ENCODE assay signal across 38 cellular contexts in the genomic region with DNA sequence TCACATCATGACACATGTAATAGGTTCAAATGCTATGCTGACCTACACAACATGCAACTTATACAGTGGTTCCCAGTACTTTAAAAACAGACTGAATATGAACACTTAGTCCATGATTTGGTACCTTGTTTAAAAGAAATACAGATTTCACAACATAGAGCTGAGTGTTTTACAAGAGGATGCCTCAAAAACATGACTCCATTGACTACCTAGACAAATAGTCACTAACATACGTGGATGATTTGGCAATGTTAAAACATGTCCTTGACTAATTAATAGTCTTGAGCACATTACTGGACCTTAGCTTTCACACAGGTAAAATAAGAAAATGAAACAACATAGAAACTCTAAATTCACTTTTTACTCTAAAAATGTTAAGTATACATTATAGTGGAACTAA.
"Had no signal": no experiment of that assay in that cellular context is flagged by ENCODE, and none has a peak within 500 bp of the region (broad histone marks: within the 10 kb centered on the region; RNA-seq: fewer than 3 reads in every experiment).

No MANE protein-coding gene starts in this region.

- H3K36me3 Mint-ChIP-seq: activated naive CD4-positive, alpha-beta T cell treated with anti-CD3 and anti-CD28 coated beads, Interleukin-2, amount 50 U/mL, for 24 hours; activated naive CD8-positive, alpha-beta T cell; brain had no signal

- H3K36me3 ChIP-seq: adrenal gland, ascending aorta, brain microvascular endothelial cell, breast epithelium, cardiac muscle cell had no signal

- H3K27ac ChIP-seq: adrenal gland, ascending aorta, body of pancreas, brain microvascular endothelial cell, breast epithelium, cardiac muscle cell had no signal

- H3K4me1 Mint-ChIP-seq: activated naive CD4-positive, alpha-beta T cell treated with anti-CD3 and anti-CD28 coated beads, Interleukin-2, amount 10 ng/mL, durations not matched to agents 7 days and 5 days; activated naive CD4-positive, alpha-beta T cell treated with anti-CD3 and anti-CD28 coated beads, Interleukin-2, amount 50 U/mL, for 24 hours; activated naive CD8-positive, alpha-beta T cell treated with anti-CD3 and anti-CD28 coated beads for 36 hours; activated naive CD8-positive, alpha-beta T cell treated with anti-CD3 and anti-CD28 coated beads, Interleukin-2, amount 10 ng/mL, durations not matched to agents 7 days and 5 days; activated naive CD8-positive, alpha-beta T cell treated with anti-CD3 and anti-CD28 coated beads, Interleukin-2, amount 50 U/mL, for 24 hours; activated T-helper 17 cell treated with anti-CD3 and anti-CD28 coated beads, Interleukin-2, amount 50 U/mL, for 72 hours; central memory CD8-positive, alpha-beta T cell had no signal

- H3K4me3 ChIP-seq: adrenal gland, ascending aorta, body of pancreas, breast epithelium, cardiac muscle cell had no signal

- DNase-seq: activated effector memory CD4-positive, alpha-beta T cell treated with anti-CD3 and anti-CD28 coated beads, Interleukin-2, amount 50 U/mL, for 16 hours; activated effector memory CD4-positive, alpha-beta T cell treated with Interleukin-2 at 50 U/mL for 16 hours; activated gamma-delta T cell; activated gamma-delta T cell treated with Interleukin-2 at 50 U/mL for 16 hours; activated naive CD4-positive, alpha-beta T cell; activated naive CD4-positive, alpha-beta T cell treated with anti-CD3 and anti-CD28 coated beads for 36 hours; activated naive CD4-positive, alpha-beta T cell treated with anti-CD3 and anti-CD28 coated beads, Interleukin-2, amount 10 ng/mL, durations not matched to agents 7 days and 5 days; activated naive CD4-positive, alpha-beta T cell treated with anti-CD3 and anti-CD28 coated beads, Interleukin-2, amount 50 U/mL, for 16 hours; activated naive CD4-positive, alpha-beta T cell treated with Interleukin-2 at 50 U/mL for 16 hours; activated naive CD8-positive, alpha-beta T cell treated with anti-CD3 and anti-CD28 coated beads for 36 hours; activated naive CD8-positive, alpha-beta T cell treated with anti-CD3 and anti-CD28 coated beads, Interleukin-2, amount 10 ng/mL, durations not matched to agents 7 days and 5 days; activated naive CD8-positive, alpha-beta T cell treated with anti-CD3 and anti-CD28 coated beads, Interleukin-2, amount 50 U/mL, for 24 hours; activated T-cell treated with anti-CD3 and anti-CD28 coated beads, Interleukin-2, amount 50 U/mL, for 1 hour; activated T-cell treated with anti-CD3 and anti-CD28 coated beads, Interleukin-2, amount 50 U/mL, for 24 hours; activated T-cell treated with anti-CD3 and anti-CD28 coated beads, Interleukin-2, amount 50 U/mL, for 4 hours; activated T-cell treated with anti-CD3 and anti-CD28 coated beads, Interleukin-2, amount 50 U/mL, for 48 hours; activated T-cell treated with anti-CD3 and anti-CD28 coated beads, Interleukin-2, amount 50 U/mL, for 72 hours; adrenal gland; amniotic stem cell; amygdala; anterior cingulate cortex; aorta; body of pancreas; brain microvascular endothelial cell; caudate nucleus; central memory CD4-positive, alpha-beta T cell; cerebellar nuclear complex had no signal

- H3K9me3 ChIP-seq: adrenal gland, ascending aorta, body of pancreas, breast epithelium had no signal

- ATAC-seq: activated naive CD4-positive, alpha-beta T cell treated with anti-CD3 and anti-CD28 coated beads, Interleukin-2, amount 50 U/mL, for 72 hours; activated naive CD8-positive, alpha-beta T cell treated with anti-CD3 and anti-CD28 coated beads, Interleukin-2, amount 50 U/mL, for 24 hours; activated T-cell treated with anti-CD3 and anti-CD28 coated beads, Interleukin-2, amount 50 U/mL, for 4 hours; activated T-cell treated with anti-CD3 and anti-CD28 coated beads, Interleukin-2, amount 50 U/mL, for 72 hours; activated T-helper 17 cell treated with anti-CD3 and anti-CD28 coated beads, Interleukin-2, amount 50 U/mL, for 72 hours; body of pancreas had no signal

- H3K4me1 ChIP-seq: adrenal gland, body of pancreas, breast epithelium had no signal

- H3K27me3 ChIP-seq: adrenal gland, ascending aorta, body of pancreas, brain microvascular endothelial cell, breast epithelium, cardiac muscle cell had no signal

- H3K9me3 Mint-ChIP-seq: activated naive CD4-positive, alpha-beta T cell treated with anti-CD3 and anti-CD28 coated beads for 36 hours; activated naive CD4-positive, alpha-beta T cell treated with anti-CD3 and anti-CD28 coated beads, Interleukin-2, amount 10 ng/mL, durations not matched to agents 7 days and 5 days; activated naive CD4-positive, alpha-beta T cell treated with anti-CD3 and anti-CD28 coated beads, Interleukin-2, amount 50 U/mL, for 24 hours; activated naive CD4-positive, alpha-beta T cell treated with anti-CD3 and anti-CD28 coated beads, Interleukin-2, amount 50 U/mL, for 72 hours; activated naive CD8-positive, alpha-beta T cell treated with anti-CD3 and anti-CD28 coated beads for 36 hours; activated naive CD8-positive, alpha-beta T cell treated with anti-CD3 and anti-CD28 coated beads, Interleukin-2, amount 10 ng/mL, durations not matched to agents 7 days and 5 days; activated naive CD8-positive, alpha-beta T cell treated with anti-CD3 and anti-CD28 coated beads, Interleukin-2, amount 50 U/mL, for 24 hours; activated T-cell treated with anti-CD3 and anti-CD28 coated beads, Interleukin-2, amount 50 U/mL, for 24 hours; activated T-cell treated with anti-CD3 and anti-CD28 coated beads, Interleukin-2, amount 50 U/mL, for 4 hours; activated T-cell treated with anti-CD3 and anti-CD28 coated beads, Interleukin-2, amount 50 U/mL, for 72 hours; activated T-helper 1 cell treated with anti-CD3 and anti-CD28 coated beads, Interleukin-12 subunit alpha, Interleukin-12 subunit beta, Interleukin-2, Interleukin-4 antibody, amounts not matched to agents 30 ng/mL and 10 ng/mL and 1 ng/mL, durations not matched to agents 14 hours and 24 hours and 36 hours; activated T-helper 17 cell treated with anti-CD3 and anti-CD28 coated beads, Interleukin-2, amount 50 U/mL, for 72 hours; activated T-helper 2 cell treated with anti-CD3 and anti-CD28 coated beads, Interferon-gamma antibody, Interleukin-2, Interleukin-4, amounts not matched to agents 10 μg/mL and 5 μg/mL and 100 μg/mL, durations not matched to agents 14 hours and 24 hours and 36 hours; brain; central memory CD8-positive, alpha-beta T cell had no signal

- H3K4me3 Mint-ChIP-seq: activated naive CD4-positive, alpha-beta T cell treated with anti-CD3 and anti-CD28 coated beads for 36 hours; activated naive CD4-positive, alpha-beta T cell treated with anti-CD3 and anti-CD28 coated beads, Interleukin-2, amount 10 ng/mL, durations not matched to agents 7 days and 5 days; activated naive CD4-positive, alpha-beta T cell treated with anti-CD3 and anti-CD28 coated beads, Interleukin-2, amount 50 U/mL, for 24 hours; activated naive CD8-positive, alpha-beta T cell; activated naive CD8-positive, alpha-beta T cell treated with anti-CD3 and anti-CD28 coated beads for 36 hours; activated naive CD8-positive, alpha-beta T cell treated with anti-CD3 and anti-CD28 coated beads, Interleukin-2, amount 10 ng/mL, durations not matched to agents 7 days and 5 days; activated naive CD8-positive, alpha-beta T cell treated with anti-CD3 and anti-CD28 coated beads, Interleukin-2, amount 50 U/mL, for 24 hours; activated T-cell treated with anti-CD3 and anti-CD28 coated beads, Interleukin-2, amount 50 U/mL, for 24 hours; activated T-cell treated with anti-CD3 and anti-CD28 coated beads, Interleukin-2, amount 50 U/mL, for 4 hours; activated T-cell treated with anti-CD3 and anti-CD28 coated beads, Interleukin-2, amount 50 U/mL, for 72 hours; activated T-helper 1 cell treated with anti-CD3 and anti-CD28 coated beads, Interleukin-12 subunit alpha, Interleukin-12 subunit beta, Interleukin-2, Interleukin-4 antibody, amounts not matched to agents 30 ng/mL and 10 ng/mL and 1 ng/mL, durations not matched to agents 14 hours and 24 hours and 36 hours; activated T-helper 17 cell treated with anti-CD3 and anti-CD28 coated beads, Interleukin-2, amount 50 U/mL, for 72 hours; brain; central memory CD8-positive, alpha-beta T cell had no signal

- H3K27me3 Mint-ChIP-seq: activated naive CD4-positive, alpha-beta T cell treated with anti-CD3 and anti-CD28 coated beads, Interleukin-2, amount 10 ng/mL, durations not matched to agents 7 days and 5 days; activated naive CD4-positive, alpha-beta T cell treated with anti-CD3 and anti-CD28 coated beads, Interleukin-2, amount 50 U/mL, for 24 hours; activated naive CD8-positive, alpha-beta T cell; activated naive CD8-positive, alpha-beta T cell treated with anti-CD3 and anti-CD28 coated beads for 36 hours; activated naive CD8-positive, alpha-beta T cell treated with anti-CD3 and anti-CD28 coated beads, Interleukin-2, amount 10 ng/mL, durations not matched to agents 7 days and 5 days; activated naive CD8-positive, alpha-beta T cell treated with anti-CD3 and anti-CD28 coated beads, Interleukin-2, amount 50 U/mL, for 24 hours; activated T-cell treated with anti-CD3 and anti-CD28 coated beads, Interleukin-2, amount 50 U/mL, for 24 hours; activated T-helper 17 cell treated with anti-CD3 and anti-CD28 coated beads, Interleukin-2, amount 50 U/mL, for 72 hours; brain; central memory CD8-positive, alpha-beta T cell had no signal

- H3K27ac Mint-ChIP-seq: activated naive CD4-positive, alpha-beta T cell treated with anti-CD3 and anti-CD28 coated beads for 36 hours; activated naive CD4-positive, alpha-beta T cell treated with anti-CD3 and anti-CD28 coated beads, Interleukin-2, amount 10 ng/mL, durations not matched to agents 7 days and 5 days; activated naive CD4-positive, alpha-beta T cell treated with anti-CD3 and anti-CD28 coated beads, Interleukin-2, amount 50 U/mL, for 24 hours; activated naive CD4-positive, alpha-beta T cell treated with anti-CD3 and anti-CD28 coated beads, Interleukin-2, amount 50 U/mL, for 72 hours; activated naive CD8-positive, alpha-beta T cell; activated naive CD8-positive, alpha-beta T cell treated with anti-CD3 and anti-CD28 coated beads for 36 hours; activated naive CD8-positive, alpha-beta T cell treated with anti-CD3 and anti-CD28 coated beads, Interleukin-2, amount 10 ng/mL, durations not matched to agents 7 days and 5 days; activated naive CD8-positive, alpha-beta T cell treated with anti-CD3 and anti-CD28 coated beads, Interleukin-2, amount 50 U/mL, for 24 hours; activated T-cell treated with anti-CD3 and anti-CD28 coated beads, Interleukin-2, amount 50 U/mL, for 24 hours; activated T-cell treated with anti-CD3 and anti-CD28 coated beads, Interleukin-2, amount 50 U/mL, for 72 hours; activated T-helper 1 cell treated with anti-CD3 and anti-CD28 coated beads, Interleukin-12 subunit alpha, Interleukin-12 subunit beta, Interleukin-2, Interleukin-4 antibody, amounts not matched to agents 30 ng/mL and 10 ng/mL and 1 ng/mL, durations not matched to agents 14 hours and 24 hours and 36 hours; activated T-helper 17 cell treated with anti-CD3 and anti-CD28 coated beads, Interleukin-2, amount 50 U/mL, for 72 hours; activated T-helper 2 cell treated with anti-CD3 and anti-CD28 coated beads, Interferon-gamma antibody, Interleukin-2, Interleukin-4, amounts not matched to agents 10 μg/mL and 5 μg/mL and 100 μg/mL, durations not matched to agents 14 hours and 24 hours and 36 hours; brain had no signal
